In the genomic region with DNA sequence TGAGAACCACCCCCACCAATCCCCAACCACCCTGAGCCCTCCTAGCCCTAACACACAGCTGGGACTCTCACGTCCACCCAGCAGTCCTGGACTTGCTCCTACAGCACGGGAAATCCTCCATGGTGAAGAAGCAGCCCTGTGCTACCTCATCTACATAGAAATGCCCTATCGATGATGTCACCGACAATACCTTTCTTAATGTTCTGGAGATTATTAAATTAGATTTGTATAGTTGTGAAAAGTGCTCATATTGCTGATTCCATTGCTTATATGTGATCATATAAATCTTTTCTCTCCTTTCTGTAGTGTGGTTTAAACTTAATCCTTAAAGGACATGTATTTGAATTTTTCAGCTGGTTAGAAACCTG, we compare ENCODE assay signal across 8 cellular contexts.
A peak's percentile ranks its signal among the peaks of the same experiment; 100 is the strongest.
DNase-seq lines count a peak whose midpoint lies in the region; ATAC-seq, FAIRE-seq and TF ChIP-seq lines count a peak whose summit lies in the region.
"Not testable (repeated sequence)": the region's sequence is repeated elsewhere in the genome, so short reads cannot be mapped to it uniquely, and the experiment has no call there.

No MANE protein-coding gene starts in this region.

- TF ChIP-seq EP300 in K562 (IDR thresholded peaks at IDR 0.05; ENCODE audit: low read length); HepG2 (IDR thresholded peaks at IDR 0.05; ENCODE audit: low read depth in 2 of 2, low read length in 2 of 2); HepG2 (CRISPR knock-in tag; IDR thresholded peaks at IDR 0.05; ENCODE audit: borderline replicate concordance): not testable (repeated sequence)

- H3K36me3 Mint-ChIP-seq in CD4-positive, alpha-beta T cell (ENCODE audit: low read depth); activated CD4-positive, alpha-beta T cell treated with anti-CD3 and anti-CD28 coated beads for 36 hours (ENCODE audit: low read depth); naive thymus-derived CD8-positive, alpha-beta T cell; stimulated activated memory B cell treated with anti-CD40 and anti-IgM and Interleukin-4, amounts not matched to agents 10 μg/mL and 1 μg/mL and 100 μg/mL, for 72 hours: not testable (repeated sequence)

- not testable (repeated sequence) for H3K4me3 Mint-ChIP-seq in CD4-positive, alpha-beta T cell; activated CD4-positive, alpha-beta T cell treated with anti-CD3 and anti-CD28 coated beads for 36 hours; naive thymus-derived CD8-positive, alpha-beta T cell; stimulated activated memory B cell treated with anti-CD40 and anti-IgM and Interleukin-4, amounts not matched to agents 10 μg/mL and 1 μg/mL and 100 μg/mL, for 72 hours

- peak overlapping the region; percentile 98 for H3K27ac Mint-ChIP-seq in CD4-positive, alpha-beta T cell
- H3K27ac Mint-ChIP-seq in activated CD4-positive, alpha-beta T cell treated with anti-CD3 and anti-CD28 coated beads for 36 hours: peak overlapping the region; percentile 26
- peak overlapping the region; percentile 41 to 100 (median 95) for H3K27ac Mint-ChIP-seq in naive thymus-derived CD8-positive, alpha-beta T cell
- H3K27ac Mint-ChIP-seq in stimulated activated memory B cell treated with anti-CD40 and anti-IgM and Interleukin-4, amounts not matched to agents 10 μg/mL and 1 μg/mL and 100 μg/mL, for 72 hours: peak overlapping the region; percentile 48

- H3K27me3 ChIP-seq in CD4-positive, alpha-beta T cell (ENCODE audit: control insufficient read depth, insufficient read depth, low read length); GM06990 (replicated peaks; ENCODE audit: control insufficient read depth, insufficient read depth, low read length); Karpas-422 (ENCODE audit: low read length); K562 (ENCODE audit: control insufficient read depth in 2 of 2, insufficient read depth in 2 of 2, low read length in 2 of 2); HepG2 (ENCODE audit: control insufficient read depth in 1 of 2, insufficient read depth in 2 of 2, low read length in 2 of 2): not testable (repeated sequence)

- ATAC-seq in CD4-positive, alpha-beta T cell (ENCODE audit: poor library complexity); activated CD4-positive, alpha-beta T cell treated with anti-CD3 and anti-CD28 coated beads for 36 hours; K562; HepG2; naive thymus-derived CD8-positive, alpha-beta T cell; stimulated activated memory B cell treated with anti-CD40 and anti-IgM and Interleukin-4, amounts not matched to agents 10 μg/mL and 1 μg/mL and 100 μg/mL, for 72 hours: not testable (repeated sequence)

- not testable (repeated sequence) for H3K9me3 Mint-ChIP-seq in CD4-positive, alpha-beta T cell; activated CD4-positive, alpha-beta T cell treated with anti-CD3 and anti-CD28 coated beads for 36 hours (ENCODE audit: low read depth); naive thymus-derived CD8-positive, alpha-beta T cell; stimulated activated memory B cell treated with anti-CD40 and anti-IgM and Interleukin-4, amounts not matched to agents 10 μg/mL and 1 μg/mL and 100 μg/mL, for 72 hours

- not testable (repeated sequence) for H3K36me3 ChIP-seq in GM06990 (ENCODE audit: control insufficient read depth, insufficient read depth, low read length); Karpas-422 (ENCODE audit: insufficient read depth, low read length); K562 (ENCODE audit: control insufficient read depth, insufficient read depth, low read length); HepG2 (replicated peaks in 1 of 2; ENCODE audit: control insufficient read depth in 1 of 2, insufficient read depth in 2 of 2, low read length in 2 of 2)

- in situ Hi-C loops in K562 (cut with MboI): not testable (repeated sequence)
- in situ Hi-C loops in HepG2 (cut with HindIII; ENCODE audit: extremely low pct_ligation_motif_present, low pct_unique_long_range_greater_than_20kb): loop anchor here (10.0 kb wide), 1 partner anchor 49 kb away; no protein-coding TSS in a partner anchor

- H3K9me2 ChIP-seq in Karpas-422 (replicated peaks; ENCODE audit: insufficient read depth, low read length): not testable (repeated sequence)

- intact Hi-C loops in CD4-positive, alpha-beta T cell (cut with DNase I, micrococcal nuclease); activated CD4-positive, alpha-beta T cell treated with anti-CD3 and anti-CD28 coated beads for 36 hours (cut with DNase I, micrococcal nuclease); K562 (cut with micrococcal nuclease); HepG2 (cut with micrococcal nuclease; ENCODE audit: unreplicated experiment): not testable (repeated sequence)

- not testable (repeated sequence) for H3K9me3 ChIP-seq in CD4-positive, alpha-beta T cell (ENCODE audit: control insufficient read depth, low read length); Karpas-422 (ENCODE audit: low read length); K562 (replicated peaks; ENCODE audit: control insufficient read depth, insufficient read depth, low read depth, low read length); HepG2 (ENCODE audit: low read length)

- TF ChIP-seq POLR2A in K562 (conservative IDR thresholded peaks at IDR 0.05); HepG2 (IDR thresholded peaks at IDR 0.05; ENCODE audit: insufficient read depth in 1 of 2, low read depth in 2 of 2, low read length in 2 of 2): not testable (repeated sequence)

- not testable (repeated sequence) for H3K27ac ChIP-seq in CD4-positive, alpha-beta T cell (ENCODE audit: low read depth, low read length); K562 (ENCODE audit: extremely low read depth, low read depth, low read length); HepG2 (ENCODE audit: extremely low read length, insufficient read depth, low read length)
- H3K27ac ChIP-seq in Karpas-422 (ENCODE audit: low read length): peak overlapping the region; percentile 63; the same call in 1 of the 2 replicates

- POLR2A ChIA-PET in CD4-positive, alpha-beta T cell (lab: Charles Lee): interaction anchor here (0.6 to 1.1 kb wide), 2 partner anchors 14 to 787 kb away, joined by 3 to 4 read pairs; no protein-coding TSS in a partner anchor
- POLR2A ChIA-PET in activated CD4-positive, alpha-beta T cell treated with anti-CD3 and anti-CD28 coated beads for 36 hours (lab: Charles Lee): interaction anchor here (0.8 kb wide), 1 partner anchor 17 kb away, joined by 4 read pairs; no protein-coding TSS in a partner anchor
- POLR2A ChIA-PET in K562 (lab: Yijun Ruan, JAX); HepG2 (lab: Yijun Ruan, JAX): not testable (repeated sequence)
- POLR2A ChIA-PET in naive thymus-derived CD8-positive, alpha-beta T cell (lab: Charles Lee): interaction anchor here (5.0 kb wide), 1 partner anchor 12 kb away, joined by 141 read pairs; no protein-coding TSS in a partner anchor

- not testable (repeated sequence) for BruUV-seq in K562 (replicated peaks; lab: Mats Ljungman, UMichigan); HepG2 (replicated peaks; lab: Mats Ljungman, UMichigan)

- WGBS in K562 (ENCODE audit: insufficient coverage, low coverage, missing lambda C conversion rate): 59% methylated on average over 4 of the region's 4 CpGs
- 78% methylated on average over 4 of the region's 4 CpGs for WGBS in HepG2 (ENCODE audit: low lambda C conversion rate)

- not testable (repeated sequence) for H3K4me2 ChIP-seq in Karpas-422 (ENCODE audit: low read depth, low read length, poor library complexity, severe bottlenecking); K562 (ENCODE audit: insufficient read depth, low read length); HepG2 (ENCODE audit: low read depth, low read length)

- not testable (repeated sequence) for H3K4me3 ChIP-seq in GM06990 (replicated peaks; ENCODE audit: low read depth, low read length); Karpas-422 (ENCODE audit: low read length); K562; HepG2 (replicated peaks in 1 of 3; ENCODE audit: insufficient read depth in 1 of 3, low read depth in 2 of 3, low read length in 3 of 3)

- not testable (repeated sequence) for H3K27me3 Mint-ChIP-seq in CD4-positive, alpha-beta T cell; activated CD4-positive, alpha-beta T cell treated with anti-CD3 and anti-CD28 coated beads for 36 hours; naive thymus-derived CD8-positive, alpha-beta T cell; stimulated activated memory B cell treated with anti-CD40 and anti-IgM and Interleukin-4, amounts not matched to agents 10 μg/mL and 1 μg/mL and 100 μg/mL, for 72 hours

- peaks cover 44% of the 10 kb centered on the region for H3K4me1 Mint-ChIP-seq in CD4-positive, alpha-beta T cell (ENCODE audit: low read depth)
- H3K4me1 Mint-ChIP-seq in activated CD4-positive, alpha-beta T cell treated with anti-CD3 and anti-CD28 coated beads for 36 hours: peaks cover 35% of the 10 kb centered on the region
- peaks cover 30 to 51% (median 50%) of the 10 kb centered on the region in 4 donors for H3K4me1 Mint-ChIP-seq in naive thymus-derived CD8-positive, alpha-beta T cell
- peaks cover 46% of the 10 kb centered on the region for H3K4me1 Mint-ChIP-seq in stimulated activated memory B cell treated with anti-CD40 and anti-IgM and Interleukin-4, amounts not matched to agents 10 μg/mL and 1 μg/mL and 100 μg/mL, for 72 hours

- FAIRE-seq in K562 (lab: Jason Lieb, UNC); HepG2 (lab: Jason Lieb, UNC): not testable (repeated sequence)

- not testable (repeated sequence) for DNase-seq in CD4-positive, alpha-beta T cell; Karpas-422; activated CD4-positive, alpha-beta T cell treated with anti-CD3 and anti-CD28 coated beads for 36 hours; K562 (ENCODE audit: extremely low read depth in 1 of 4, low spot score in 3 of 4); HepG2 (ENCODE audit: low spot score); naive thymus-derived CD8-positive, alpha-beta T cell
- DNase-seq in GM06990 (ENCODE audit: extremely low read depth, insufficient read length): peak; percentile 50

- CTCF ChIA-PET in CD4-positive, alpha-beta T cell (lab: Charles Lee): interaction anchor here (1.1 kb wide), 1 partner anchor 10 kb away, joined by 4 read pairs; no protein-coding TSS in a partner anchor
- CTCF ChIA-PET in activated CD4-positive, alpha-beta T cell treated with anti-CD3 and anti-CD28 coated beads for 36 hours (lab: Charles Lee): interaction anchor here (0.7 to 1.3 kb wide), 3 partner anchors 12 to 39 kb away, joined by 3 to 6 read pairs (median 5); no protein-coding TSS in a partner anchor
- CTCF ChIA-PET in K562 (lab: Yijun Ruan, JAX; ENCODE audit: low intra/inter-chr PET ratio); HepG2 (lab: Yijun Ruan, JAX; ENCODE audit: low intra/inter-chr PET ratio, low total read pairs): not testable (repeated sequence)

- TF ChIP-seq RAD21 in K562 (CRISPR knock-in tag; conservative IDR thresholded peaks at IDR 0.05 in 1 of 2, IDR thresholded peaks at IDR 0.05 in 1 of 2); HepG2 (CRISPR knock-in tag; IDR thresholded peaks at IDR 0.05): not testable (repeated sequence)

- TF ChIP-seq CTCF in CD4-positive, alpha-beta T cell (IDR thresholded peaks at IDR 0.05); GM06990 (IDR thresholded peaks at IDR 0.05; ENCODE audit: insufficient read depth, low read length, poor library complexity, severe bottlenecking); K562 (IDR thresholded peaks at IDR 0.05 in 2 of 3, conservative IDR thresholded peaks at IDR 0.05 in 1 of 3; ENCODE audit: insufficient read depth in 2 of 3, low read depth in 1 of 3, low read length in 3 of 3); HepG2 (CRISPR knock-in tag; IDR thresholded peaks at IDR 0.05): not testable (repeated sequence)

- H3K79me2 ChIP-seq in Karpas-422 (ENCODE audit: low read length); K562 (ENCODE audit: control insufficient read depth, insufficient read depth, low read length); HepG2 (ENCODE audit: insufficient read depth, low read length): not testable (repeated sequence)

- not testable (repeated sequence) for H2AFZ ChIP-seq in Karpas-422 (ENCODE audit: low read length); K562 (ENCODE audit: low read depth, low read length); HepG2 (ENCODE audit: low read length)

- H3K9ac ChIP-seq in Karpas-422 (ENCODE audit: low read length); HepG2 (ENCODE audit: insufficient read depth, low read depth, low read length): not testable (repeated sequence)
- H3K9ac ChIP-seq in K562 (ENCODE audit: insufficient read depth in 1 of 2, low read depth in 2 of 2, low read length in 2 of 2): peak overlapping the region in 1 of 2 experiments; percentile 74; a peak in 1 of 4 replicates

- H3K4me1 ChIP-seq in Karpas-422 (ENCODE audit: low read length) (peaks cover 21% of the 10 kb centered on the region), K562 (replicated peaks in 1 of 2; ENCODE audit: control insufficient read depth in 2 of 2, insufficient read depth in 2 of 2, low read length in 2 of 2) (peaks cover 14 to 19% of the 10 kb centered on the region in 2 experiments; a peak in 4 of 5 replicates), HepG2 (ENCODE audit: insufficient read depth, low read length) (peaks cover 42% of the 10 kb centered on the region)

- not testable (repeated sequence) for H3K9me1 ChIP-seq in K562 (ENCODE audit: control insufficient read depth, insufficient read depth, low read length)

- H4K20me1 ChIP-seq in Karpas-422 (ENCODE audit: insufficient read depth, low read depth, low read length); K562 (replicated peaks; ENCODE audit: control insufficient read depth, insufficient read depth, low read length); HepG2 (ENCODE audit: insufficient read depth, low read length): not testable (repeated sequence)

Comparison
In these comparisons a context has a peak if more than half of its experiments do, and no peak if none do; other contexts are left out.
1. H3K27ac Mint-ChIP-seq: peak in every context shown above with its lines; median percentile 98 in CD4-positive, alpha-beta T cell; 95 in naive thymus-derived CD8-positive, alpha-beta T cell; 48 in stimulated activated memory B cell treated with anti-CD40 and anti-IgM and Interleukin-4, amounts not matched to agents 10 μg/mL and 1 μg/mL and 100 μg/mL, for 72 hours; 26 in activated CD4-positive, alpha-beta T cell treated with anti-CD3 and anti-CD28 coated beads for 36 hours.